ENCODE assay signal across 14 cellular contexts in the genomic region with DNA sequence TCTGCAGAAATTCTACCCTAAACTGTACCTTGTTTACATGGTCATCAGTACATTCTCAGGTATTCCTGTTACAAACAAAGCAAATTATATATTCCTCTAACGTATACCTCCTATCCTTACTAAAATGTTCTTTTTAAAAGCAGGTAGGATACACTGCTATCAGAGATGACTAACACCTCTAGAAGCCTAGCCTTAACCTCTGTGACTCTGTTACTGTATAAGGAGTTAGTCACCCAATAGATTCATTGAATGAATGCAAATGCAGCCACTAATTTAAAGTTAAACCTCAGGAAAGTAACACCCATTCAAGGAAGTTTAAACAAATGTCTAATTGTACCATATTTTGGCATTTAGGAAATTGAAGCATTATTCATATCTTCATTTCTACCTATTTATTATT.
"Had no signal": no experiment of that assay in that cellular context is flagged by ENCODE, and none has a peak within 500 bp of the region (broad histone marks: within the 10 kb centered on the region; RNA-seq: fewer than 3 reads in every experiment).

No MANE protein-coding gene starts in this region.

- H3K4me3 Mint-ChIP-seq: neural progenitor cell; T-helper 2 cell treated with Interferon-gamma antibody and Interleukin-4, amounts not matched to agents 5 μg/mL and 100 μg/mL, for 36 hours had no signal

- H3K27ac Mint-ChIP-seq: neural progenitor cell; T-helper 2 cell treated with Interferon-gamma antibody and Interleukin-4, amounts not matched to agents 5 μg/mL and 100 μg/mL, for 36 hours had no signal

- H3K36me3 ChIP-seq: neural progenitor cell, ovary, right lobe of liver had no signal

- H3K27me3 ChIP-seq: dorsolateral prefrontal cortex, hepatocyte, neural progenitor cell, ovary, right lobe of liver had no signal

- H3K4me3 ChIP-seq: dorsolateral prefrontal cortex, hepatocyte, lung, neural progenitor cell, ovary, right lobe of liver, smooth muscle cell had no signal

- H3K9me3 Mint-ChIP-seq: T-helper 2 cell treated with Interferon-gamma antibody and Interleukin-4, amounts not matched to agents 5 μg/mL and 100 μg/mL, for 36 hours had no signal

- DNase-seq: activated CD4-positive, alpha-beta T cell treated with anti-CD3 and anti-CD28 coated beads, Interleukin-2, amount 50 U/mL, for 48 hours; activated gamma-delta T cell treated with Interleukin-2 at 50 U/mL for 16 hours; activated T-cell treated with anti-CD3 and anti-CD28 coated beads, Interleukin-2, amount 50 U/mL, for 1 hour; aorta; dorsolateral prefrontal cortex; islet precursor cell; ovary; right lobe of liver; stimulated activated CD4-positive, alpha-beta T cell treated with anti-CD3 and anti-CD28 coated beads, Interleukin-4, amount 100 ng/mL, for 4 hours had no signal
